12 cellular contexts compared by ENCODE assay signal in the genomic region with DNA sequence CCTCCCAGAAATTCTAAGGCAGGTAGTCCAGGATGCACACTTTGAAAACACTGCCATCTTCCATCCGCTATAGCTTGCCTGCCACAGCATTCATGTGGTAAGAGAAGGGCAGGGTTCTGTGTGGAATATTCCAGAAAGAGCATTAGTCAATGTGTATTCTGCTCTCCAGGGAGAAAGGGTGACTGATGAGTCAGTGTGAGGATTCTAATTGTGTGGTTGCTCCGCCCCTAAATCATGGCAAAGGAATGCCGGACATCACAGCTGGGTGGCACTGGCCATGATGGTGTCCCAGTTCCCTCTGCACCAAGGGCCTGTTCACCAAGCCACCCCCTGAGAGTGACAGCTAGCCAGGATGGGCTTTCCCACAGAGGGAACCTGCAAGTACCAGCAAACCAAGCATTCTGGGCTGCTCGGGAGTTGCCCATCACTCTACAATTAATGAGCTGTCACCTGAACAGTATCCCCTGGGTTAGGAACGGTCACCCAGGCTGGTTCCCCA.
A peak's percentile ranks its signal among the peaks of the same experiment; 100 is the strongest.
DNase-seq lines count a peak whose midpoint lies in the region; ATAC-seq lines count a peak whose summit lies in the region.
"Had no signal": no experiment of that assay in that cellular context is flagged by ENCODE, and none has a peak within 500 bp of the region (broad histone marks: within the 10 kb centered on the region; RNA-seq: fewer than 3 reads in every experiment).

No MANE protein-coding gene starts in this region.

- no peak for ATAC-seq in HG03025 (IDR thresholded peaks at IDR 0.05; ENCODE audit: low FRiP score, unreplicated experiment)
- ATAC-seq: activated T-cell treated with anti-CD3 and anti-CD28 coated beads, Interleukin-2, amount 50 U/mL, for 4 hours; effector memory CD8-positive, alpha-beta T cell had no signal

- DNase-seq in NCI-H2196 (lab: John Stamatoyannopoulos, UW; ENCODE audit: unreplicated experiment) (peak; percentile 4), NCI-H2196 treated with DMSO at 0.1 percent for 48 hours (lab: John Stamatoyannopoulos, UW; ENCODE audit: unreplicated experiment) (no peak), T1000 (lab: John Stamatoyannopoulos, UW) (peak; percentile 9), hepatic stellate cell (ENCODE audit: low spot score) (peak; percentile 61), stromal cell of bone marrow (ENCODE audit: low read depth) (peak; percentile 59), NCI-H345 (lab: John Stamatoyannopoulos, UW) (no peak), SHP77 treated with DMSO at 0.1 percent for 48 hours (lab: John Stamatoyannopoulos, UW) (no peak)
- DNase-seq: activated T-cell treated with anti-CD3 and anti-CD28 coated beads, Interleukin-2, amount 50 U/mL, for 4 hours; effector memory CD8-positive, alpha-beta T cell; NCI-H1436; sigmoid colon had no signal

Comparison
In these comparisons a context has a peak if more than half of its experiments do, and no peak if none do; other contexts are left out.
1. DNase-seq: peak in NCI-H2196 (single experiment), T1000 (single experiment), hepatic stellate cell (single experiment) and stromal cell of bone marrow (single experiment); none in NCI-H2196 treated with DMSO at 0.1 percent for 48 hours (single experiment), NCI-H345 (single experiment) and SHP77 treated with DMSO at 0.1 percent for 48 hours (single experiment).